9 cellular contexts compared by ENCODE assay signal in genomic region chr13:41054919-41055619, GRCh38. TPM values are rescaled to one million over a fixed set of nuclear protein-coding genes. Genes with fewer than 3 reads are reported as not detected.
A peak's percentile ranks its signal among the peaks of the same experiment; 100 is the strongest.
DNase-seq lines count a peak whose midpoint lies in the region; ATAC-seq, FAIRE-seq and TF ChIP-seq lines count a peak whose summit lies in the region.
"Had no signal": no experiment of that assay in that cellular context is flagged by ENCODE, and none has a peak within 500 bp of the region (broad histone marks: within the 10 kb centered on the region; RNA-seq: fewer than 3 reads in every experiment).

No MANE protein-coding gene starts in this region.

- DNase-seq in ACHN, result peak; percentile 33
- DNase-seq in GM12864 (ENCODE audit: low read depth), result no peak
- DNase-seq in SK-MEL-5 (ENCODE audit: low read depth, low spot score), result peak; percentile 62
- peak; percentile 35 for DNase-seq in HepG2 (ENCODE audit: low spot score)
- no peak for DNase-seq in iPS-NIHi11 (ENCODE audit: low spot score)
- no peak for DNase-seq in dorsolateral prefrontal cortex
- no peak for DNase-seq in thyroid gland
- no peak for DNase-seq in T-helper 1 cell

- H2AFZ ChIP-seq in HepG2 (ENCODE audit: low read length), result no peak overlapping the region

- CTCF ChIA-PET in HepG2 (lab: Yijun Ruan, JAX; ENCODE audit: low intra/inter-chr PET ratio, low total read pairs), result interaction anchor here (1.5 to 1.9 kb wide), 2 partner anchors 47 to 81 kb away, joined by 3 to 7 read pairs; no protein-coding TSS in a partner anchor

- peaks cover 86% of the 10 kb centered on the region for H3K4me1 ChIP-seq in HepG2 (ENCODE audit: insufficient read depth, low read length)
- peaks cover 41 to 68% of the 10 kb centered on the region in 2 donors for H3K4me1 ChIP-seq in thyroid gland

- peak; percentile 17 for ATAC-seq in HepG2

- peaks cover 53% of the 10 kb centered on the region for H4K20me1 ChIP-seq in HepG2 (ENCODE audit: insufficient read depth, low read length)

- H3K79me2 ChIP-seq in HepG2 (ENCODE audit: insufficient read depth, low read length), result peaks cover 100% of the 10 kb centered on the region

- TF ChIP-seq EP300 in HepG2 (IDR thresholded peaks at IDR 0.05; ENCODE audit: low read depth in 2 of 2, low read length in 2 of 2), result no peak
- no peak for TF ChIP-seq EP300 in HepG2 (CRISPR knock-in tag; IDR thresholded peaks at IDR 0.05; ENCODE audit: borderline replicate concordance)

- WGBS in HepG2 (ENCODE audit: low lambda C conversion rate), result 86% methylated on average over 5 of the region's 5 CpGs
- 88 to 93% methylated on average over 5 of the region's 5 CpGs for WGBS in thyroid gland, 2 donors

- in situ Hi-C loops in ACHN (cut with HindIII; ENCODE audit: low pct_ligation_motif_present, low pct_unique_long_range_greater_than_20kb, low sequenced_read_pairs), result no loop called here
- in situ Hi-C loops in SK-MEL-5 (cut with HindIII; ENCODE audit: low pct_unique_long_range_greater_than_20kb, low sequenced_read_pairs), result no loop called here
- in situ Hi-C loops in HepG2 (cut with HindIII; ENCODE audit: extremely low pct_ligation_motif_present, low pct_unique_long_range_greater_than_20kb), result loop anchor here (10.0 kb wide), 1 partner anchor 80 kb away; no protein-coding TSS in a partner anchor

- H3K4me3 ChIP-seq in GM12864 (ENCODE audit: low read depth, low read length), result no peak overlapping the region
- no peak overlapping the region; a peak in 1 of 6 replicates for H3K4me3 ChIP-seq in HepG2 (replicated peaks in 1 of 3; ENCODE audit: insufficient read depth in 1 of 3, low read depth in 2 of 3, low read length in 3 of 3)
- H3K4me3 ChIP-seq in dorsolateral prefrontal cortex, result no peak overlapping the region
- no peak overlapping the region for H3K4me3 ChIP-seq in thyroid gland (replicated peaks in 1 of 3)

- POLR2A ChIA-PET in HepG2 (lab: Yijun Ruan, JAX), result interaction anchor here (0.9 to 1.7 kb wide), 3 partner anchors 37 to 268 kb away, joined by 3 to 4 read pairs (median 3); no protein-coding TSS in a partner anchor

- H3K36me3 ChIP-seq in HepG2 (replicated peaks in 1 of 2; ENCODE audit: control insufficient read depth in 1 of 2, insufficient read depth in 2 of 2, low read length in 2 of 2) (peaks cover 2 to 13% of the 10 kb centered on the region in 2 experiments; a peak in 1 of 5 replicates), thyroid gland (no peaks in the 10 kb centered on the region)

- FAIRE-seq in HepG2 (lab: Jason Lieb, UNC), result no peak
- FAIRE-seq: HTR-8/SVneo had no signal

- TF ChIP-seq POLR2A in HepG2 (IDR thresholded peaks at IDR 0.05; ENCODE audit: insufficient read depth in 1 of 2, low read depth in 2 of 2, low read length in 2 of 2) (no peak), thyroid gland (IDR thresholded peaks at IDR 0.05) (no peak)

- H3K27ac ChIP-seq in HepG2 (ENCODE audit: extremely low read length, insufficient read depth, low read length) (peak overlapping the region; percentile 35), dorsolateral prefrontal cortex (peak overlapping the region in 6 of 59 donors; percentile 5 to 55 (median 22)), thyroid gland (peak overlapping the region in 1 of 3 donors; percentile 2)

- TF ChIP-seq CTCF in GM12864 (IDR thresholded peaks at IDR 0.05; ENCODE audit: low read depth, low read length, missing control alignments) (peak; percentile 56), HepG2 (CRISPR knock-in tag; IDR thresholded peaks at IDR 0.05) (peak; percentile 54), dorsolateral prefrontal cortex (IDR thresholded peaks at IDR 0.05 in 54 of 56, conservative IDR thresholded peaks at IDR 0.05 in 2 of 56; ENCODE audit: low read depth in 1 of 56, partially characterized antibody in 56 of 56) (peak in 18 of 56 donors; percentile 6 to 44 (median 20)), thyroid gland (IDR thresholded peaks at IDR 0.05) (no peak)

- H3K9me3 ChIP-seq in HepG2 (ENCODE audit: low read length), result no peaks in the 10 kb centered on the region
- no peaks in the 10 kb centered on the region for H3K9me3 ChIP-seq in thyroid gland

- peak overlapping the region; percentile 57 for H3K4me2 ChIP-seq in HepG2 (ENCODE audit: low read depth, low read length)

- H3K9ac ChIP-seq in HepG2 (ENCODE audit: insufficient read depth, low read depth, low read length), result peak overlapping the region; percentile 0; the same call in 1 of the 2 replicates

- TF ChIP-seq RAD21 in HepG2 (CRISPR knock-in tag; IDR thresholded peaks at IDR 0.05), result no peak

- BruUV-seq in HepG2 (replicated peaks; lab: Mats Ljungman, UMichigan), result no TSS peak

- intact Hi-C loops in HepG2 (cut with micrococcal nuclease; ENCODE audit: unreplicated experiment), result loop anchor here (1.0 to 5.0 kb wide), 2 partner anchors 38 to 81 kb away; partner anchors contain the start of gene ELF1
- intact Hi-C loops in dorsolateral prefrontal cortex (cut with DNase I), result loop anchor here (5.0 kb wide), 3 partner anchors 33 to 268 kb away; partner anchors contain the start of gene SLC25A15 (in 1 of the 2)
- intact Hi-C loops in thyroid gland (cut with DNase I), result loop anchor here (10.0 kb wide), 1 partner anchor 60 kb away; no protein-coding TSS in a partner anchor

- no peaks in the 10 kb centered on the region for H3K27me3 ChIP-seq in HepG2 (ENCODE audit: control insufficient read depth in 1 of 2, insufficient read depth in 2 of 2, low read length in 2 of 2)
- no peaks in the 10 kb centered on the region for H3K27me3 ChIP-seq in dorsolateral prefrontal cortex
- no peaks in the 10 kb centered on the region for H3K27me3 ChIP-seq in thyroid gland

TF ChIP-seq in HepG2, 621 proteins besides CTCF, POLR2A, EP300 and RAD21 (continues in another document):
- no peak for TF ChIP-seq U2AF1 (optimal IDR thresholded peaks at IDR 0.05; ENCODE audit: low read depth, low read length)
- no peak for TF ChIP-seq ARNT (IDR thresholded peaks at IDR 0.05)
- peak; percentile 57 for TF ChIP-seq RBM22 (optimal IDR thresholded peaks at IDR 0.05; ENCODE audit: low read length)

RNA-seq across cellular contexts. Expression of gene WBP4, which starts 6.2 kb away (rescaled TPM):
- 11.4 and 13.7 TPM in 2 replicates for total RNA-seq in SK-MEL-5 (2014; rRNA removed; shearing (Covaris generic))
- polyA plus RNA-seq in SK-MEL-5 (2015; cell fraction: cytosol; rRNA removed), result 9.8 and 10.4 TPM in 2 replicates
- 13.5 and 15.5 TPM in 2 replicates for polyA plus RNA-seq in SK-MEL-5 (2015; cell fraction: nucleus; rRNA removed)
- total RNA-seq in HepG2 (2016; rRNA removed; fragmentation: Illumina TruSeq; extraction: Trizol) (11.7 and 16.8 TPM in 2 replicates), dorsolateral prefrontal cortex (10 to 100 TPM; 10.6 to 23.8 (median 17.6) TPM), thyroid gland (10 to 100 TPM in 3 of 4 donors, 1 to 10 TPM in 1; 9.4 to 19.2 (median 10.6) TPM)
- total RNA-seq in HepG2 (2016; cell fraction: cytosol; rRNA removed; fragmentation: Illumina TruSeq; extraction: Trizol; ENCODE audit: low read depth), result 1.8 and 2.7 TPM in 2 replicates
- total RNA-seq in HepG2 (2016; cell fraction: insoluble cytoplasmic fraction; rRNA removed; fragmentation: Illumina TruSeq; extraction: Trizol), result 12.5 and 16.9 TPM in 2 replicates
- total RNA-seq in HepG2 (2016; cell fraction: membrane; rRNA removed; fragmentation: Illumina TruSeq; extraction: Trizol), result 4.5 and 4.9 TPM in 2 replicates
- 8.6 and 8.7 TPM in 2 replicates for total RNA-seq in HepG2 (2016; cell fraction: nucleus; rRNA removed; fragmentation: Illumina TruSeq; extraction: Trizol)
- polyA plus RNA-seq in HepG2 (2011; rRNA removed), result 5.6 and 6.7 TPM in 2 replicates
- 2.7 and 3.8 TPM in 2 replicates for polyA plus RNA-seq in HepG2 (2011; cell fraction: cytosol; rRNA removed)
- polyA plus RNA-seq in HepG2 (2011; cell fraction: nucleus; rRNA removed), result 2.8 and 4.4 TPM in 2 replicates
- polyA plus RNA-seq in HepG2 (2012), result 9.8 and 11.1 TPM in 2 replicates
- 1.0 and 1.1 TPM in 2 replicates for polyA plus RNA-seq in HepG2 (2016; cell fraction: cytosol; fragmentation: Illumina TruSeq; extraction: Trizol; ENCODE audit: low read depth)
- polyA plus RNA-seq in HepG2 (2016; cell fraction: insoluble cytoplasmic fraction; fragmentation: Illumina TruSeq; extraction: Trizol; ENCODE audit: low read depth), result 18.0 and 18.9 TPM in 2 replicates
- 2.6 and 3.2 TPM in 2 replicates for polyA plus RNA-seq in HepG2 (2016; cell fraction: membrane; fragmentation: Illumina TruSeq; extraction: Trizol; ENCODE audit: low read depth)
- polyA plus RNA-seq in HepG2 (2016; cell fraction: nucleus; fragmentation: Illumina TruSeq; extraction: Trizol; ENCODE audit: insufficient read depth, low read depth), result 14.5 and 15.5 TPM in 2 replicates
- 0.91 and 1.3 TPM in 2 replicates for polyA minus RNA-seq in HepG2 (2011; rRNA and poly(A)+ RNA removed; ENCODE audit: low replicate concordance)
- 3.2 and 3.7 TPM in 2 replicates for polyA minus RNA-seq in HepG2 (2011; cell fraction: cytosol; rRNA and poly(A)+ RNA removed)
- polyA minus RNA-seq in HepG2 (2011; cell fraction: nucleus; rRNA and poly(A)+ RNA removed), result 8.1 and 9.2 TPM in 2 replicates

RNA-seq across cellular contexts. Expression of gene ELF1, which starts 36.0 kb away (rescaled TPM):
- 51.0 and 56.7 TPM in 2 replicates for total RNA-seq in SK-MEL-5 (2014; rRNA removed; shearing (Covaris generic))
- polyA plus RNA-seq in SK-MEL-5 (2015; cell fraction: cytosol; rRNA removed), result 42.5 and 49.7 TPM in 2 replicates
- polyA plus RNA-seq in SK-MEL-5 (2015; cell fraction: nucleus; rRNA removed), result 21.9 and 33.2 TPM in 2 replicates
- total RNA-seq in HepG2 (2016; rRNA removed; fragmentation: Illumina TruSeq; extraction: Trizol) (71.5 and 91.5 TPM in 2 replicates), dorsolateral prefrontal cortex (10 to 100 TPM in 119 of 120 experiments, 1 to 10 TPM in 1; 9.7 to 41.8 (median 20.2) TPM), thyroid gland (100 to 1,000 TPM; 105 to 119 (median 110) TPM)
- 12.1 and 14.2 TPM in 2 replicates for total RNA-seq in HepG2 (2016; cell fraction: cytosol; rRNA removed; fragmentation: Illumina TruSeq; extraction: Trizol; ENCODE audit: low read depth)
- 70.6 and 87.4 TPM in 2 replicates for total RNA-seq in HepG2 (2016; cell fraction: insoluble cytoplasmic fraction; rRNA removed; fragmentation: Illumina TruSeq; extraction: Trizol)
- total RNA-seq in HepG2 (2016; cell fraction: membrane; rRNA removed; fragmentation: Illumina TruSeq; extraction: Trizol), result 24.5 and 26.2 TPM in 2 replicates
- total RNA-seq in HepG2 (2016; cell fraction: nucleus; rRNA removed; fragmentation: Illumina TruSeq; extraction: Trizol), result 78.4 and 79.2 TPM in 2 replicates
- polyA plus RNA-seq in HepG2 (2011; rRNA removed), result 24.6 and 26.5 TPM in 2 replicates
- polyA plus RNA-seq in HepG2 (2011; cell fraction: cytosol; rRNA removed), result 14.1 and 18.0 TPM in 2 replicates
- 15.7 and 16.1 TPM in 2 replicates for polyA plus RNA-seq in HepG2 (2011; cell fraction: nucleus; rRNA removed)
- 28.9 and 32.2 TPM in 2 replicates for polyA plus RNA-seq in HepG2 (2012)
- 1.6 and 1.9 TPM in 2 replicates for polyA plus RNA-seq in HepG2 (2016; cell fraction: cytosol; fragmentation: Illumina TruSeq; extraction: Trizol; ENCODE audit: low read depth)
- polyA plus RNA-seq in HepG2 (2016; cell fraction: insoluble cytoplasmic fraction; fragmentation: Illumina TruSeq; extraction: Trizol; ENCODE audit: low read depth), result 55.8 and 56.2 TPM in 2 replicates
- 6.4 and 6.6 TPM in 2 replicates for polyA plus RNA-seq in HepG2 (2016; cell fraction: membrane; fragmentation: Illumina TruSeq; extraction: Trizol; ENCODE audit: low read depth)
- polyA plus RNA-seq in HepG2 (2016; cell fraction: nucleus; fragmentation: Illumina TruSeq; extraction: Trizol; ENCODE audit: insufficient read depth, low read depth), result 46.4 and 47.1 TPM in 2 replicates
- polyA minus RNA-seq in HepG2 (2011; rRNA and poly(A)+ RNA removed; ENCODE audit: low replicate concordance), result 18.2 and 60.6 TPM in 2 replicates
- polyA minus RNA-seq in HepG2 (2011; cell fraction: cytosol; rRNA and poly(A)+ RNA removed), result 29.5 and 31.8 TPM in 2 replicates
- polyA minus RNA-seq in HepG2 (2011; cell fraction: nucleus; rRNA and poly(A)+ RNA removed), result 77.6 and 81.4 TPM in 2 replicates

Comparison
In these comparisons a context has a peak if more than half of its experiments do, and no peak if none do; other contexts are left out.
1. DNase-seq: peak in ACHN (single experiment), SK-MEL-5 (single experiment) and HepG2 (single experiment); none in GM12864 (single experiment), iPS-NIHi11 (single experiment), dorsolateral prefrontal cortex (0 of 10), thyroid gland (0 of 2) and T-helper 1 cell (0 of 5).
2. CTCF ChIP-seq: peak in GM12864 (single experiment) and HepG2 (single experiment); none in thyroid gland (0 of 6).